19 cellular contexts compared by ENCODE assay signal in the genomic region with DNA sequence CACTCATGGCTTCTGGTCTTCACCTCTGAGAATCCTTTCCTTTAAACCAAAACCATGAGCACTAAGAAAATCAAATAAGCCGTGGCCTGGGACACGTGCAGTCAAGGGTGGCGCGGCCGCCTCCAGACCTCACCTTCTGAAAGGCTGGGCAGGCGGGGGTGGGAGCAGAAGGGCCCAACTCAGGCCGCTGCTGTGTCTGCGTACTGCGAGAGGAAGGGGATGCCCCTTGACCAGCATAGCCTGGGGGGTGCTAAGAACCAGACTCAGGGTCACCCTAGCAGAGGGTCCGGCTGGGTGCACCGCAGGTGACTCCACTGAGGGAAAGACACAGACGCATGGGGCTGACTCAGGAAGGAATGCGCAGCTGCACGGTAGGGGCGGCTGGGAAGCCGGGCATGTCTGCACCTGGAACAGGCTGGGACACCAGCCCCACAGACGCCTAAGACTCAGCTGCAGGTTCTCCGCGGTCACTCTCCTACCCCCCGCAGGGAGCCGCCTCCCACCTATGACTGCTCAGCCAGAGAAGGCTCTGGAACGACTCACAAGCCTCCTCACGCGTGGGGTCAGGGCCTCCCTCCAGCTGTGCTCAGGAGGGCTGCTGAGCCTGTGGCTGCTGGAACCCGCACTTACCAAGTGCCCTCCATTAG.
DNase-seq lines count a peak whose midpoint lies in the region; ATAC-seq and TF ChIP-seq lines count a peak whose summit lies in the region.
"Had no signal": no experiment of that assay in that cellular context is flagged by ENCODE, and none has a peak within 500 bp of the region (broad histone marks: within the 10 kb centered on the region; RNA-seq: fewer than 3 reads in every experiment).

No MANE protein-coding gene starts in this region.

- H3K4me3 Mint-ChIP-seq in MCF 10A (ENCODE audit: unreplicated experiment) (no peak overlapping the region), brain (no peak overlapping the region), nephron (peak overlapping the region in 1 of 3 experiments; percentile 23)
- H3K4me3 Mint-ChIP-seq: activated naive CD8-positive, alpha-beta T cell treated with anti-CD3 and anti-CD28 coated beads for 36 hours; CD4-positive, alpha-beta T cell; stimulated activated effector memory CD8-positive, alpha-beta T cell treated with anti-CD3 and anti-CD28 coated beads, Interleukin-12 subunit alpha, Interleukin-12 subunit beta, amount 100 ng/mL, for 72 hours had no signal

- ATAC-seq in PC-3 (no peak), GM21825 (IDR thresholded peaks at IDR 0.05; ENCODE audit: unreplicated experiment) (no peak)
- ATAC-seq: left lung; stimulated activated effector memory CD8-positive, alpha-beta T cell treated with anti-CD3 and anti-CD28 coated beads, Interleukin-12 subunit alpha, Interleukin-12 subunit beta, amount 100 ng/mL, for 72 hours had no signal

- intact Hi-C loops in mammary epithelial cell (cut with micrococcal nuclease) (loop anchor here (1.0 kb wide), 1 partner anchor 24 kb away; no protein-coding TSS in a partner anchor), MCF 10A (cut with micrococcal nuclease) (no loop called here), thyroid gland (cut with DNase I) (no loop called here), PC-3 (cut with micrococcal nuclease) (no loop called here)

- H3K4me1 ChIP-seq in mammary epithelial cell (ENCODE audit: insufficient read depth, low read length) (peaks cover 15% of the 10 kb centered on the region), thyroid gland (peaks cover 12 to 17% of the 10 kb centered on the region in 2 donors), PC-3 (ENCODE audit: insufficient read depth, low read length) (no peaks in the 10 kb centered on the region)
- H3K4me1 ChIP-seq: left lung had no signal

- WGBS in mammary epithelial cell (ENCODE audit: low coverage, missing lambda C conversion rate): 28% methylated on average over 9 of the region's 25 CpGs
- WGBS in thyroid gland, 2 donors: 62 to 86% methylated on average over 15 of the region's 25 CpGs

- TF ChIP-seq CTCF in mammary epithelial cell (conservative IDR thresholded peaks at IDR 0.05 in 1 of 2, IDR thresholded peaks at IDR 0.05 in 1 of 2; ENCODE audit: extremely low read depth in 1 of 2, insufficient read depth in 1 of 2, low read depth in 1 of 2, low read length in 2 of 2) (no peak), MCF 10A (IDR thresholded peaks at IDR 0.05; ENCODE audit: unreplicated experiment) (no peak), brain (conservative IDR thresholded peaks at IDR 0.05) (no peak), nephron (IDR thresholded peaks at IDR 0.05; ENCODE audit: unreplicated experiment in 3 of 3) (no peak), thyroid gland (IDR thresholded peaks at IDR 0.05) (no peak), PC-3 (conservative IDR thresholded peaks at IDR 0.05; ENCODE audit: low read depth, low read length) (no peak)

- H3K27me3 Mint-ChIP-seq in MCF 10A (ENCODE audit: insufficient read depth, unreplicated experiment) (no peaks in the 10 kb centered on the region), brain (peaks cover 11% of the 10 kb centered on the region), nephron (ENCODE audit: low read depth) (peaks cover 7% of the 10 kb centered on the region)
- H3K27me3 Mint-ChIP-seq: activated naive CD8-positive, alpha-beta T cell treated with anti-CD3 and anti-CD28 coated beads for 36 hours; CD4-positive, alpha-beta T cell had no signal

- H3K27ac ChIP-seq in mammary epithelial cell (ENCODE audit: insufficient read depth, low read depth, low read length): no peak overlapping the region
- H3K27ac ChIP-seq in thyroid gland: peak overlapping the region in 1 of 3 donors; percentile 73
- H3K27ac ChIP-seq in PC-3 (ENCODE audit: low read length): no peak overlapping the region
- H3K27ac ChIP-seq: coronary artery, HL-60, left lung, neutrophil, thoracic aorta had no signal

- CTCF ChIA-PET in mammary epithelial cell (lab: Charles Lee; ENCODE audit: low non-redundant PET): no interaction called here
- CTCF ChIA-PET in MCF 10A (lab: Yijun Ruan, JAX): no interaction called here
- CTCF ChIA-PET in PC-3 (lab: Charles Lee): no interaction called here

- H3K4me2 ChIP-seq in mammary epithelial cell (ENCODE audit: insufficient read depth, low read depth, low read length) (peak overlapping the region; percentile 72), PC-3 (ENCODE audit: low read length) (no peak overlapping the region)

- H4K20me1 ChIP-seq in mammary epithelial cell (ENCODE audit: insufficient read depth, low read length) (no peaks in the 10 kb centered on the region), PC-3 (ENCODE audit: low read length) (no peaks in the 10 kb centered on the region)

- H3F3A ChIP-seq in PC-3 (ENCODE audit: low read length, unreplicated experiment): no peaks in the 10 kb centered on the region

- H3K79me2 ChIP-seq in mammary epithelial cell (ENCODE audit: insufficient read depth, low read length) (no peaks in the 10 kb centered on the region), PC-3 (ENCODE audit: low read length) (no peaks in the 10 kb centered on the region)

- no peak overlapping the region for H3K4me3 ChIP-seq in mammary epithelial cell (replicated peaks in 1 of 3; ENCODE audit: insufficient read depth in 1 of 3, low read depth in 2 of 3, low read length in 3 of 3)
- H3K4me3 ChIP-seq in thyroid gland (replicated peaks in 1 of 3): no peak overlapping the region
- no peak overlapping the region for H3K4me3 ChIP-seq in PC-3 (ENCODE audit: low read length)
- H3K4me3 ChIP-seq: coronary artery, left lung, thoracic aorta had no signal

- H3K9me3 Mint-ChIP-seq in MCF 10A (ENCODE audit: unreplicated experiment): peaks cover 13% of the 10 kb centered on the region
- peaks cover 0 to 12% (median 8%) of the 10 kb centered on the region in 5 experiments for H3K9me3 Mint-ChIP-seq in brain
- H3K9me3 Mint-ChIP-seq in nephron: peaks cover 6% of the 10 kb centered on the region
- H3K9me3 Mint-ChIP-seq: CD4-positive, alpha-beta T cell; stimulated activated effector memory CD8-positive, alpha-beta T cell treated with anti-CD3 and anti-CD28 coated beads, Interleukin-12 subunit alpha, Interleukin-12 subunit beta, amount 100 ng/mL, for 72 hours had no signal

- H3K36me3 ChIP-seq in mammary epithelial cell (ENCODE audit: insufficient read depth, low read length) (no peaks in the 10 kb centered on the region), thyroid gland (no peaks in the 10 kb centered on the region), PC-3 (ENCODE audit: low read depth, low read length) (no peaks in the 10 kb centered on the region)
- H3K36me3 ChIP-seq: left lung, neutrophil, thoracic aorta had no signal

- peak; percentile 65 for DNase-seq in mammary epithelial cell
- DNase-seq in MCF 10A (ENCODE audit: unreplicated experiment): no peak
- DNase-seq in thyroid gland: peak; percentile 23 to 47
- no peak for DNase-seq in PC-3
- no peak for DNase-seq in iPS-NIHi11 (ENCODE audit: low spot score)
- DNase-seq: activated CD4-positive, CD25-positive, alpha-beta regulatory T cell treated with anti-CD3 and anti-CD28 coated beads, Interleukin-2, amount 50 U/mL, for 72 hours; activated naive CD8-positive, alpha-beta T cell treated with anti-CD3 and anti-CD28 coated beads for 36 hours; NCI-H526 treated with DMSO at 0.1 percent for 48 hours; OCI-M1 had no signal

- H3K9ac ChIP-seq in mammary epithelial cell (ENCODE audit: insufficient read depth, low read length) (no peak overlapping the region), PC-3 (ENCODE audit: low read length) (no peak overlapping the region)

- H3K9me2 ChIP-seq in PC-3 (replicated peaks; ENCODE audit: low read length): no peaks in the 10 kb centered on the region

- H3K36me3 Mint-ChIP-seq in MCF 10A (ENCODE audit: insufficient read depth, unreplicated experiment) (peaks cover 7% of the 10 kb centered on the region), brain (no peaks in the 10 kb centered on the region), nephron (ENCODE audit: low read depth) (no peaks in the 10 kb centered on the region)
- H3K36me3 Mint-ChIP-seq: activated naive CD8-positive, alpha-beta T cell treated with anti-CD3 and anti-CD28 coated beads for 36 hours; stimulated activated effector memory CD8-positive, alpha-beta T cell treated with anti-CD3 and anti-CD28 coated beads, Interleukin-12 subunit alpha, Interleukin-12 subunit beta, amount 100 ng/mL, for 72 hours had no signal

- no TSS peak for BruUV-seq in mammary epithelial cell (replicated peaks; lab: Mats Ljungman, UMichigan)
- BruUV-seq in MCF 10A (replicated peaks; lab: Mats Ljungman, UMichigan): no TSS peak
- no TSS peak for BruUV-seq in PC-3 (replicated peaks; lab: Mats Ljungman, UMichigan)

- H2AFZ ChIP-seq in mammary epithelial cell (ENCODE audit: low read depth, low read length) (peak overlapping the region; percentile 73), PC-3 (ENCODE audit: low read length) (no peak overlapping the region)

- peaks cover 15% of the 10 kb centered on the region for H3K9me3 ChIP-seq in mammary epithelial cell (replicated peaks; ENCODE audit: insufficient read depth, low read length)
- H3K9me3 ChIP-seq in thyroid gland: no peaks in the 10 kb centered on the region
- no peaks in the 10 kb centered on the region for H3K9me3 ChIP-seq in PC-3 (ENCODE audit: low read length)
- H3K9me3 ChIP-seq: neutrophil, thoracic aorta had no signal

- dilution Hi-C loops in mammary epithelial cell (cut with HindIII; ENCODE audit: low sequenced_read_pairs): no loop called here

- POLR2A ChIA-PET in MCF 10A (lab: Yijun Ruan, JAX) (no interaction called here), PC-3 (lab: Charles Lee; ENCODE audit: unreplicated experiment) (no interaction called here)

- in situ Hi-C loops in mammary epithelial cell (cut with MboI; ENCODE audit: low sequenced_read_pairs in 2 of 2): no loop called here

- no peaks in the 10 kb centered on the region for H3K4me1 Mint-ChIP-seq in MCF 10A (ENCODE audit: insufficient read depth, unreplicated experiment)
- peaks cover 26% of the 10 kb centered on the region for H3K4me1 Mint-ChIP-seq in brain
- H3K4me1 Mint-ChIP-seq in nephron: peaks cover 28% of the 10 kb centered on the region
- H3K4me1 Mint-ChIP-seq: activated naive CD8-positive, alpha-beta T cell treated with anti-CD3 and anti-CD28 coated beads for 36 hours; stimulated activated effector memory CD8-positive, alpha-beta T cell treated with anti-CD3 and anti-CD28 coated beads, Interleukin-12 subunit alpha, Interleukin-12 subunit beta, amount 100 ng/mL, for 72 hours had no signal

- H3K27me3 ChIP-seq in mammary epithelial cell (ENCODE audit: insufficient read depth, low read length) (no peaks in the 10 kb centered on the region), thyroid gland (no peaks in the 10 kb centered on the region), PC-3 (ENCODE audit: low read length) (no peaks in the 10 kb centered on the region)
- H3K27me3 ChIP-seq: left lung, neutrophil had no signal

- no peak for TF ChIP-seq POLR2A in thyroid gland (IDR thresholded peaks at IDR 0.05)

- H3K27ac Mint-ChIP-seq in MCF 10A (ENCODE audit: low read depth, unreplicated experiment): no peak overlapping the region
- peak overlapping the region in 4 of 5 experiments; percentile 67 to 84 (median 81) for H3K27ac Mint-ChIP-seq in brain
- peak overlapping the region; percentile 25 to 53 (median 46) for H3K27ac Mint-ChIP-seq in nephron
- H3K27ac Mint-ChIP-seq: activated naive CD8-positive, alpha-beta T cell treated with anti-CD3 and anti-CD28 coated beads for 36 hours; CD4-positive, alpha-beta T cell; stimulated activated effector memory CD8-positive, alpha-beta T cell treated with anti-CD3 and anti-CD28 coated beads, Interleukin-12 subunit alpha, Interleukin-12 subunit beta, amount 100 ng/mL, for 72 hours had no signal

Comparison
In these comparisons a context has a peak if more than half of its experiments do, and no peak if none do; other contexts are left out.
1. DNase-seq: peak in mammary epithelial cell (single experiment) and thyroid gland (2 of 2); none in MCF 10A (single experiment), PC-3 (single experiment) and iPS-NIHi11 (single experiment).